ENCODE assay signal across 1 cellular context in genomic region chrX:23785564-23785963, GRCh38.
TF ChIP-seq lines count a peak whose summit lies in the region.

No MANE protein-coding gene starts in this region.

TF ChIP-seq in endothelial cell of umbilical vein, 7 proteins besides CTCF, POLR2A, EP300 and RAD21:
- TF ChIP-seq EZH2 (IDR thresholded peaks at IDR 0.05; ENCODE audit: borderline replicate concordance, low read depth, low read length, severe bottlenecking) (no peak), JUN (IDR thresholded peaks at IDR 0.05; ENCODE audit: borderline replicate concordance, insufficient read depth, insufficient read length, low read depth) (no peak), POLR2AphosphoS5 (IDR thresholded peaks at IDR 0.05; ENCODE audit: insufficient read depth, low read depth, low read length) (no peak), MYC (IDR thresholded peaks at IDR 0.05; ENCODE audit: low read depth, low read length) (no peak), FOS (IDR thresholded peaks at IDR 0.05; ENCODE audit: borderline replicate concordance, insufficient read depth, low read length) (no peak), GATA2 (IDR thresholded peaks at IDR 0.05; ENCODE audit: insufficient read depth, insufficient read length, low read depth, low read length) (no peak), MAX (IDR thresholded peaks at IDR 0.05; ENCODE audit: insufficient read depth, insufficient read length) (no peak)
